12 cellular contexts compared by ENCODE assay signal in the genomic region with DNA sequence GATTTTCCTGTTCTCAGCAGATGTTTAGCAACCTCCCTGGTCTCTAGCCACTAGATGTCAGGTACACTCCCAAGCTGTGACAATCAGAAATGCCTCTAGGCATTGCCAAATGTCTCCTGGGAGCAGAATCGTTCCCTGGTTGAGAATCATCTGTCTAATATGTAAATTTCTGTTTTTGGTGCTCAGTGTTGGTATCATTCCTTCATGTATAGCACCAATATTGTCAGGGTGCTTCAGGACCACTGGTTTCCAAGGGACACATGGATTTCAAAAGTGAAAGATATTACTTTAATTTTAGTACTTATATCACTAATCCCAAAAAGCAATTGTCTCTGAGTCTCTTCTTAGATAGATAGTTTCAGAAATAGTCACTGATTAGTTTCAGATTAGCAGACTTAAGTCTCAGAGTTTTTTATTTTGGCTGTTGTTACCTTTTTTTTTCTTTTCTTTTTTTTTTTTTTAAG.
DNase-seq lines count a peak whose midpoint lies in the region; ATAC-seq and TF ChIP-seq lines count a peak whose summit lies in the region.
"Had no signal": no experiment of that assay in that cellular context is flagged by ENCODE, and none has a peak within 500 bp of the region (broad histone marks: within the 10 kb centered on the region; RNA-seq: fewer than 3 reads in every experiment).

No MANE protein-coding gene starts in this region.

- no peaks in the 10 kb centered on the region for H3K79me2 ChIP-seq in H9 (ENCODE audit: insufficient read depth, low read length)
- H3K79me2 ChIP-seq: hepatocyte had no signal

- H3K27ac ChIP-seq in H9 (ENCODE audit: insufficient read length, low read depth, low read length): no peak overlapping the region
- H3K27ac ChIP-seq: hepatocyte, RWPE1, sigmoid colon had no signal

- no CpG with 5 or more reads among the region's 1 CpG for WGBS in H9 (ENCODE audit: extremely low coverage, insufficient read length, low lambda C conversion rate)

- no peak overlapping the region for H3T11ph ChIP-seq in H9 (ENCODE audit: low read length)

- no peak overlapping the region for H4K5ac ChIP-seq in H9 (ENCODE audit: insufficient read length, low read depth, low read length)

- H3K9me3 Mint-ChIP-seq in H9: peaks cover 23 to 28% of the 10 kb centered on the region in 2 experiments
- H3K9me3 Mint-ChIP-seq: activated naive CD4-positive, alpha-beta T cell treated with anti-CD3 and anti-CD28 coated beads, Interleukin-2, amount 50 U/mL, for 24 hours had no signal

- peaks cover 5% of the 10 kb centered on the region for H3K9me3 ChIP-seq in H9 (ENCODE audit: control insufficient read depth, low read depth, low read length)

- H2BK15ac ChIP-seq in H9 (ENCODE audit: low read depth, low read length): no peak overlapping the region

- H4K91ac ChIP-seq in H9 (ENCODE audit: insufficient read length, low read depth, low read length): no peak overlapping the region

- no peak overlapping the region for H4K8ac ChIP-seq in H9 (replicated peaks; ENCODE audit: insufficient read length, low read depth, low read length)

- no peak overlapping the region for H2BK120ac ChIP-seq in H9 (ENCODE audit: low read depth, low read length, poor library complexity, severe bottlenecking)

- no peak overlapping the region for H3K9ac ChIP-seq in H9 (ENCODE audit: extremely low read depth, insufficient read length, low read length)

- no peak overlapping the region for H3K23ac ChIP-seq in H9 (ENCODE audit: insufficient read length, low read depth, low read length)

- H3K4me3 ChIP-seq in fibroblast of villous mesenchyme (ENCODE audit: low read depth, low read length): no peak overlapping the region
- H3K4me3 ChIP-seq: hepatocyte, sigmoid colon had no signal

- H3K4me2 ChIP-seq in H9 (ENCODE audit: insufficient read depth, insufficient read length, low read length): no peak overlapping the region
- H3K4me2 ChIP-seq: hepatocyte had no signal

- H3K4me1 Mint-ChIP-seq in H9: no peaks in the 10 kb centered on the region
- H3K4me1 Mint-ChIP-seq: activated naive CD4-positive, alpha-beta T cell treated with anti-CD3 and anti-CD28 coated beads, Interleukin-2, amount 50 U/mL, for 24 hours had no signal

- peak; percentile 71 for ATAC-seq in GM18867 (IDR thresholded peaks at IDR 0.05; ENCODE audit: unreplicated experiment)
- peak; percentile 81 for ATAC-seq in GM21528 (IDR thresholded peaks at IDR 0.05; ENCODE audit: low FRiP score, unreplicated experiment)
- peak; percentile 78 for ATAC-seq in HG03159 (IDR thresholded peaks at IDR 0.05; ENCODE audit: unreplicated experiment)

- H3K79me1 ChIP-seq in H9 (ENCODE audit: insufficient read depth, low read depth, low read length, poor library complexity, severe bottlenecking): no peaks in the 10 kb centered on the region

- no peak overlapping the region for H2AFZ ChIP-seq in H9 (ENCODE audit: low read length)
- H2AFZ ChIP-seq: hepatocyte had no signal

- no peak overlapping the region for H3K4ac ChIP-seq in H9 (ENCODE audit: low read depth, low read length)

- no peak overlapping the region for H3K4me3 Mint-ChIP-seq in H9
- H3K4me3 Mint-ChIP-seq: activated naive CD4-positive, alpha-beta T cell treated with anti-CD3 and anti-CD28 coated beads, Interleukin-2, amount 50 U/mL, for 24 hours had no signal

- no peak for DNase-seq in fibroblast of villous mesenchyme (ENCODE audit: low read depth)
- DNase-seq in SW480 (ENCODE audit: low spot score): no peak
- no peak for DNase-seq in H9
- DNase-seq in NCI-H446 (lab: John Stamatoyannopoulos, UW): no peak
- DNase-seq: activated CD4-positive, alpha-beta T cell treated with anti-CD3 and anti-CD28 coated beads for 1 hour; sigmoid colon had no signal

- no peaks in the 10 kb centered on the region for H3K4me1 ChIP-seq in H9 (ENCODE audit: insufficient read depth, low read length)
- H3K4me1 ChIP-seq: sigmoid colon had no signal

- no peak overlapping the region for H2AK5ac ChIP-seq in H9 (ENCODE audit: insufficient read length, low read length)

- H2BK20ac ChIP-seq in H9 (ENCODE audit: low read depth, low read length, poor library complexity, severe bottlenecking): no peak overlapping the region

- TF ChIP-seq CTCF in fibroblast of villous mesenchyme (IDR thresholded peaks at IDR 0.05; ENCODE audit: insufficient read depth, low read depth, low read length): peak; percentile 10
- TF ChIP-seq CTCF in H9 (conservative IDR thresholded peaks at IDR 0.05): no peak

- H3K23me2 ChIP-seq in H9 (ENCODE audit: insufficient read length, low read depth, low read length, poor library complexity, severe bottlenecking): no peaks in the 10 kb centered on the region

- no peak overlapping the region for H3K14ac ChIP-seq in H9 (ENCODE audit: insufficient read depth, low read length)

- peaks cover 14 to 26% (median 15%) of the 10 kb centered on the region in 3 experiments for H3K36me3 Mint-ChIP-seq in H9 (ENCODE audit: insufficient read depth in 1 of 3, low read depth in 3 of 3)

- no peak overlapping the region for H3K56ac ChIP-seq in H9 (ENCODE audit: insufficient read length, low read depth, low read length)

- H3K18ac ChIP-seq in H9 (ENCODE audit: insufficient read length, low read depth, low read length): no peak overlapping the region

- H4K20me1 ChIP-seq in H9 (ENCODE audit: control insufficient read depth, insufficient read depth, insufficient read length): no peaks in the 10 kb centered on the region

- H3K27me3 ChIP-seq in H9 (ENCODE audit: insufficient read depth, low read length): no peaks in the 10 kb centered on the region
- H3K27me3 ChIP-seq: hepatocyte, sigmoid colon had no signal

- H2BK12ac ChIP-seq in H9 (ENCODE audit: insufficient read length, low read depth, low read length): no peak overlapping the region

- no peaks in the 10 kb centered on the region for H3K27me3 Mint-ChIP-seq in H9 (ENCODE audit: low read depth)

- H3K27ac Mint-ChIP-seq in H9: no peak overlapping the region
- H3K27ac Mint-ChIP-seq: activated naive CD4-positive, alpha-beta T cell treated with anti-CD3 and anti-CD28 coated beads, Interleukin-2, amount 50 U/mL, for 24 hours had no signal

- no peak overlapping the region for H2BK5ac ChIP-seq in H9 (ENCODE audit: insufficient read length, low read length)
